Comparison of ENCODE assay signal across 17 cellular contexts in genomic region chr20:49471397-49471796, GRCh38. TPM values are rescaled to one million over a fixed set of nuclear protein-coding genes. Genes with fewer than 3 reads are reported as not detected.
DNase-seq lines count a peak whose midpoint lies in the region; ATAC-seq and TF ChIP-seq lines count a peak whose summit lies in the region.
"Had no signal": no experiment of that assay in that cellular context is flagged by ENCODE, and none has a peak within 500 bp of the region (broad histone marks: within the 10 kb centered on the region; RNA-seq: fewer than 3 reads in every experiment).

No MANE protein-coding gene starts in this region.

- H2AFZ ChIP-seq in neuronal stem cell (ENCODE audit: low read length) (no peak overlapping the region), smooth muscle cell (ENCODE audit: low read depth) (no peak overlapping the region)
- H2AFZ ChIP-seq: GM23248 had no signal

- H3K9me3 ChIP-seq in neuronal stem cell (replicated peaks in 1 of 2; ENCODE audit: control insufficient read depth in 2 of 2, insufficient read depth in 1 of 2, low read depth in 1 of 2, low read length in 2 of 2) (no peaks in the 10 kb centered on the region), smooth muscle cell (replicated peaks; ENCODE audit: low read depth) (no peaks in the 10 kb centered on the region)
- H3K9me3 ChIP-seq: BE2C had no signal

- TF ChIP-seq CTCF in smooth muscle cell (IDR thresholded peaks at IDR 0.05; ENCODE audit: borderline replicate concordance, insufficient read depth, poor library complexity, severe bottlenecking): no peak

- H3K4me3 ChIP-seq in neuronal stem cell (ENCODE audit: low read length in 2 of 2): no peak overlapping the region
- no peak overlapping the region for H3K4me3 ChIP-seq in smooth muscle cell
- H3K4me3 ChIP-seq: GM23248 had no signal

- DNase-seq in CMK (ENCODE audit: low read depth): peak; percentile 12
- DNase-seq in NCI-H1694 (lab: John Stamatoyannopoulos, UW): peak; percentile 38
- peak; percentile 22 for DNase-seq in OCI-M1 (lab: John Stamatoyannopoulos, UW)
- DNase-seq in neuronal stem cell (ENCODE audit: low spot score): no peak
- DNase-seq in UCSD-AML1 (lab: John Stamatoyannopoulos, UW; ENCODE audit: unreplicated experiment): no peak
- DNase-seq in smooth muscle cell (lab: John Stamatoyannopoulos, UW; ENCODE audit: unreplicated experiment): no peak
- DNase-seq: BE2C; CD4-positive, alpha-beta memory T cell; COR-L47; DMS53; GF-D8; GM23248 had no signal

- no CpG with 5 or more reads among the region's 5 CpGs for WGBS in neuronal stem cell (ENCODE audit: extremely low coverage in 2 of 2, insufficient read length in 2 of 2, insufficient replicate concordance in 1 of 2), 2 donors
- 57% methylated on average over 5 of the region's 5 CpGs for WGBS in smooth muscle cell (ENCODE audit: low lambda C conversion rate)

- no peak overlapping the region for H3K18ac ChIP-seq in neuronal stem cell (ENCODE audit: low read length)

- no peaks in the 10 kb centered on the region for H3K79me1 ChIP-seq in neuronal stem cell (ENCODE audit: low read depth, low read length)

- no peaks in the 10 kb centered on the region for H3K36me3 ChIP-seq in neuronal stem cell (replicated peaks in 1 of 2; ENCODE audit: control insufficient read depth in 2 of 2, insufficient read depth in 2 of 2, low read length in 2 of 2)
- H3K36me3 ChIP-seq in smooth muscle cell (ENCODE audit: low read depth): no peaks in the 10 kb centered on the region
- H3K36me3 ChIP-seq: BE2C had no signal

- H4K8ac ChIP-seq in neuronal stem cell (ENCODE audit: low read depth, low read length): no peak overlapping the region

- no peak overlapping the region for H2BK15ac ChIP-seq in neuronal stem cell (ENCODE audit: low read length)

- no peak overlapping the region for H3K9ac ChIP-seq in neuronal stem cell (ENCODE audit: low read depth, low read length, poor library complexity)
- no peak overlapping the region for H3K9ac ChIP-seq in smooth muscle cell (ENCODE audit: low read depth)
- H3K9ac ChIP-seq: GM23248 had no signal

- no peak overlapping the region for H4K91ac ChIP-seq in neuronal stem cell (ENCODE audit: low read depth, low read length, poor library complexity)

- H4K20me1 ChIP-seq in smooth muscle cell (ENCODE audit: low read depth): no peaks in the 10 kb centered on the region

- no peak overlapping the region for H3K27ac ChIP-seq in neuronal stem cell (replicated peaks; ENCODE audit: low read length)
- H3K27ac ChIP-seq in smooth muscle cell (ENCODE audit: low read depth): no peak overlapping the region
- H3K27ac ChIP-seq: C4-2B, GM23248 had no signal

- no peak overlapping the region for H2BK120ac ChIP-seq in neuronal stem cell (ENCODE audit: low read depth, low read length)

- no peak overlapping the region for H3K4me2 ChIP-seq in neuronal stem cell (ENCODE audit: insufficient read depth, low read length, poor library complexity, severe bottlenecking)
- H3K4me2 ChIP-seq in smooth muscle cell: no peak overlapping the region

- H2BK5ac ChIP-seq in neuronal stem cell (ENCODE audit: low read length): no peak overlapping the region

- H2BK12ac ChIP-seq in neuronal stem cell (ENCODE audit: low read length): peak overlapping the region; percentile 36

- no peaks in the 10 kb centered on the region for H3F3A ChIP-seq in smooth muscle cell (ENCODE audit: low read depth)

- no peak overlapping the region for H3K4ac ChIP-seq in neuronal stem cell (ENCODE audit: low read length)

- ATAC-seq in GM21423 (IDR thresholded peaks at IDR 0.05; ENCODE audit: unreplicated experiment): no peak
- ATAC-seq: HCT116 had no signal

- H3K79me2 ChIP-seq in smooth muscle cell (ENCODE audit: low read depth): no peaks in the 10 kb centered on the region

- no peak overlapping the region for H3K23ac ChIP-seq in neuronal stem cell (ENCODE audit: low read depth, low read length, poor library complexity)

- H3K14ac ChIP-seq in neuronal stem cell (ENCODE audit: low read length): no peak overlapping the region

- H3K4me1 ChIP-seq in neuronal stem cell (ENCODE audit: control insufficient read depth in 2 of 2, insufficient read depth in 1 of 2, low read depth in 1 of 2, low read length in 2 of 2) (no peaks in the 10 kb centered on the region), smooth muscle cell (ENCODE audit: low read depth) (no peaks in the 10 kb centered on the region)

- H3K27me3 ChIP-seq in neuronal stem cell (ENCODE audit: control insufficient read depth in 3 of 3, insufficient read depth in 3 of 3, low read depth in 1 of 3, low read length in 3 of 3) (no peaks in the 10 kb centered on the region), smooth muscle cell (ENCODE audit: low read depth) (peaks cover 28% of the 10 kb centered on the region)
- H3K27me3 ChIP-seq: BE2C had no signal

- no peak overlapping the region for H2AK5ac ChIP-seq in neuronal stem cell (ENCODE audit: low read depth, low read length)

RNA-seq across cellular contexts. Expression of gene KCNB1, which starts 11.1 kb away (rescaled TPM):
- polyA plus RNA-seq in neuronal stem cell (2013, experiment 1 of 2): 0.52 TPM
- polyA plus RNA-seq in neuronal stem cell (2013, experiment 2 of 2): 0.51 TPM
- not detected in 2 replicates for total RNA-seq in smooth muscle cell
- polyA plus RNA-seq in smooth muscle cell: 0.04 TPM in 1 of 2 replicates, not detected in the other
- total RNA-seq: CD4-positive, alpha-beta memory T cell; HT-29 had no signal
- polyA plus RNA-seq: IgD-negative memory B cell had no signal

Comparison
In these comparisons a context has a peak if more than half of its experiments do, and no peak if none do; other contexts are left out.
1. DNase-seq: peak in CMK (single experiment), NCI-H1694 (single experiment) and OCI-M1 (single experiment); none in neuronal stem cell (single experiment), UCSD-AML1 (single experiment) and smooth muscle cell (single experiment).